ENCODE assay signal across 24 cellular contexts in genomic region chr18:23894661-23895175, GRCh38.
"Had no signal": no experiment of that assay in that cellular context is flagged by ENCODE, and none has a peak within 500 bp of the region (broad histone marks: within the 10 kb centered on the region; RNA-seq: fewer than 3 reads in every experiment).

No MANE protein-coding gene starts in this region.

- H3K4me3 ChIP-seq: K562, SJCRH30 had no signal

- H3K36me3 ChIP-seq: SJCRH30 had no signal

- H3K4me2 ChIP-seq: KMS-11 had no signal

- DNase-seq: Kasumi-1, MM.1S, NCI-H1048, NCI-H1105, NCI-H1417, NCI-H1436 treated with DMSO at 0.1 percent for 48 hours, NCI-H1694, NCI-H187 treated with DMSO at 0.1 percent for 48 hours, NCI-H2029 treated with DMSO at 0.1 percent for 48 hours, NCI-H2171 treated with DMSO at 0.1 percent for 48 hours, NCI-H345, NCI-H446 treated with DMSO at 0.1 percent for 48 hours, NCI-H510A treated with DMSO at 0.1 percent for 48 hours, NCI-H526, NCI-H82, PC-3, SHP77 treated with DMSO at 0.1 percent for 48 hours, SJCRH30 had no signal

- ATAC-seq: K562, Panc1, PC-3, SK-N-SH treated with all-trans-retinoic acid at 6 μM for 48 hours had no signal

- H3K27ac ChIP-seq: HL-60, KMS-11, RWPE1, SJCRH30 had no signal

- H3K27me3 ChIP-seq: SJCRH30 had no signal

- H3K9me3 ChIP-seq: SJCRH30 had no signal

- H3K9ac ChIP-seq: KMS-11 had no signal
